In the genomic region with DNA sequence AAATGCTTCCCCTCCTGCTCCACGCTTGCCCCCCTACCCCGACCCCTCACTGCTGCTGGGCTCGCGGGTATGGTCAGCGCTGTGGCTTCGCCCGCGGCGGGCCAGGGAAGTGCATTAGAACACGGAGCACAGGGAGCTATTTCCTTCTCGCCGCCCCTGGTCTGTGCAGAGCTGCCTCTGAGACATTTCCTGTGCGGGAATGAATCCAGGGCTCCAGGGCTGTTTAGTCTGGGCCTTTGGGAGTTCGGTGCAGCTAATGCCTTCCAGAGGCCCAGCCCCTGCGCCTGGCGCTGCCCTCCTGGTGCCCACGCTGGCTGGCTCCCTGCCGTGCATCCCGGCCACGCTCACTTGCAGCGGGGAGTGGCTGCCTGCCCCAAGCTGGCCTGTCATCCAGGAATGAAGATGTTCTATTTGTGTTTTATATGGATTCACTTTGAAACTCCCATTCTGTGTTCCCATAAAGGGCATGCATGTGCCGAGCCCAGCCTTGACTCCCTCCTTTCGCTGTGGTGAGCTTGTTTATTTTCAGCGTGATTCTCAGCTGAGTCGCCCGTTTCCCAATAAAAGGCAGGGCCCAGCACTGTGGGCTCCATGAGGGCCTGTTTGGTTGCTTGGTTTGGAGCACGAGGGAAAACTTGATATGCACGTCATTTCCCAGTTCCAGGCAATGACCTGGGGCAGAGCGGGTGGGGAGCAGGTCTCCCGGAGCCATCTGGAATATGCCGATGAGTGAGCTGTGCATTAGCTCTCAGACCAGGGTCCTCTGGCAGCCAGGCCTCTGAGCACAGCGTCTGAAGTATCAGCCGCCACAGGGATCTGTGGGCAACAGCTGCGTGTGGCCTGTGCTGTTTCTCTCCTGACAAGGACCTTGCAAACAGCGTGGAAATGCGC, we compare ENCODE assay signal across 9 cellular contexts. TPM values are rescaled to one million over a fixed set of nuclear protein-coding genes. Genes with fewer than 3 reads are reported as not detected.
DNase-seq lines count a peak whose midpoint lies in the region; ATAC-seq and TF ChIP-seq lines count a peak whose summit lies in the region.
"Had no signal": no experiment of that assay in that cellular context is flagged by ENCODE, and none has a peak within 500 bp of the region (broad histone marks: within the 10 kb centered on the region; RNA-seq: fewer than 3 reads in every experiment).

No MANE protein-coding gene starts in this region.

- TF ChIP-seq EP300 in esophagus muscularis mucosa (IDR thresholded peaks at IDR 0.05) = peak; percentile 55

- CTCF ChIA-PET in RWPE1 (lab: Yijun Ruan, JAX) = interaction anchor here (0.6 kb wide), 1 partner anchor 344 kb away, joined by 3 read pairs; no protein-coding TSS in a partner anchor

- peak; percentile 84 for DNase-seq in AG08396 (ENCODE audit: low spot score)
- peak; percentile 30 for DNase-seq in RWPE1 (ENCODE audit: low spot score)
- no peak for DNase-seq in esophagus muscularis mucosa (ENCODE audit: extremely low spot score)
- peak; percentile 81 for DNase-seq in myocyte (ENCODE audit: low read depth)
- DNase-seq in activated T-cell treated with anti-CD3 and anti-CD28 coated beads, Interleukin-2, amount 50 U/mL, for 24 hours = no peak
- DNase-seq in natural killer cell = no peak
- DNase-seq in SJCRH30 = no peak
- no peak for DNase-seq in middle frontal gyrus (ENCODE audit: extremely low spot score, low spot score)
- DNase-seq: activated CD4-positive, alpha-beta T cell treated with anti-CD3 and anti-CD28 coated beads, Interleukin-2, amount 10 ng/mL, durations not matched to agents 7 days and 5 days had no signal

- H3K27me3 Mint-ChIP-seq in activated T-cell treated with anti-CD3 and anti-CD28 coated beads, Interleukin-2, amount 50 U/mL, for 24 hours = no peaks in the 10 kb centered on the region
- H3K27me3 Mint-ChIP-seq in natural killer cell (ENCODE audit: low read depth in 2 of 2) = peaks cover 3 to 19% of the 10 kb centered on the region in 2 donors

- POLR2A ChIA-PET in RWPE1 (lab: Yijun Ruan, JAX; ENCODE audit: low non-redundant PET) = no interaction called here

- peaks cover 3% of the 10 kb centered on the region for H3K9me3 Mint-ChIP-seq in activated T-cell treated with anti-CD3 and anti-CD28 coated beads, Interleukin-2, amount 50 U/mL, for 24 hours
- no peaks in the 10 kb centered on the region for H3K9me3 Mint-ChIP-seq in natural killer cell
- H3K9me3 Mint-ChIP-seq: activated CD4-positive, alpha-beta T cell treated with anti-CD3 and anti-CD28 coated beads, Interleukin-2, amount 10 ng/mL, durations not matched to agents 7 days and 5 days had no signal

- H3K4me3 Mint-ChIP-seq in activated T-cell treated with anti-CD3 and anti-CD28 coated beads, Interleukin-2, amount 50 U/mL, for 24 hours = no peak overlapping the region
- H3K4me3 Mint-ChIP-seq in natural killer cell = no peak overlapping the region
- H3K4me3 Mint-ChIP-seq: activated CD4-positive, alpha-beta T cell treated with anti-CD3 and anti-CD28 coated beads, Interleukin-2, amount 10 ng/mL, durations not matched to agents 7 days and 5 days had no signal

- TF ChIP-seq POLR2A in esophagus muscularis mucosa (IDR thresholded peaks at IDR 0.05; ENCODE audit: low read depth) = peak; percentile 14

- TF ChIP-seq CTCF in RWPE1 (conservative IDR thresholded peaks at IDR 0.05; ENCODE audit: low read depth) (0 out of 2 replicates have a peak, but pooled peaks have one; percentile 20), esophagus muscularis mucosa (IDR thresholded peaks at IDR 0.05) (peak in 1 of 3 experiments; percentile 66), natural killer cell (IDR thresholded peaks at IDR 0.05) (no peak)

- no peaks in the 10 kb centered on the region for H3K9me3 ChIP-seq in esophagus muscularis mucosa
- no peaks in the 10 kb centered on the region for H3K9me3 ChIP-seq in SJCRH30 (replicated peaks)

- H3K36me3 Mint-ChIP-seq in activated T-cell treated with anti-CD3 and anti-CD28 coated beads, Interleukin-2, amount 50 U/mL, for 24 hours (ENCODE audit: low read depth) = no peaks in the 10 kb centered on the region
- H3K36me3 Mint-ChIP-seq in natural killer cell = peaks cover 10% of the 10 kb centered on the region

- peak overlapping the region; percentile 95 for H3K27ac ChIP-seq in RWPE1
- H3K27ac ChIP-seq in esophagus muscularis mucosa (replicated peaks in 1 of 4) = peak overlapping the region; percentile 76 to 87 (median 82)
- H3K27ac ChIP-seq in SJCRH30 = no peak overlapping the region

- intact Hi-C loops in esophagus muscularis mucosa (cut with DNase I) (no loop called here), natural killer cell (cut with micrococcal nuclease) (no loop called here)

- peaks cover 27% of the 10 kb centered on the region for H3K4me1 Mint-ChIP-seq in activated T-cell treated with anti-CD3 and anti-CD28 coated beads, Interleukin-2, amount 50 U/mL, for 24 hours (ENCODE audit: low read depth)
- H3K4me1 Mint-ChIP-seq in natural killer cell = peaks cover 7 to 13% of the 10 kb centered on the region in 2 donors

- ATAC-seq in natural killer cell = no peak

- H3K4me1 ChIP-seq in esophagus muscularis mucosa (peaks cover 41 to 49% (median 47%) of the 10 kb centered on the region in 4 donors), SJCRH30 (no peaks in the 10 kb centered on the region)

- H3K36me3 ChIP-seq in esophagus muscularis mucosa = no peaks in the 10 kb centered on the region
- H3K36me3 ChIP-seq in SJCRH30 = no peaks in the 10 kb centered on the region

- no peaks in the 10 kb centered on the region for H3K27me3 ChIP-seq in esophagus muscularis mucosa
- H3K27me3 ChIP-seq in SJCRH30 = no peaks in the 10 kb centered on the region

- 41% methylated on average over 23 of the region's 36 CpGs for WGBS in esophagus muscularis mucosa

- peak overlapping the region; percentile 19 to 41 (median 28) for H3K4me3 ChIP-seq in esophagus muscularis mucosa
- no peak overlapping the region for H3K4me3 ChIP-seq in SJCRH30

- H3K27ac Mint-ChIP-seq in activated T-cell treated with anti-CD3 and anti-CD28 coated beads, Interleukin-2, amount 50 U/mL, for 24 hours = no peak overlapping the region
- no peak overlapping the region for H3K27ac Mint-ChIP-seq in natural killer cell
- H3K27ac Mint-ChIP-seq: activated CD4-positive, alpha-beta T cell treated with anti-CD3 and anti-CD28 coated beads, Interleukin-2, amount 10 ng/mL, durations not matched to agents 7 days and 5 days had no signal

RNA-seq across cellular contexts. Expression of gene SH3RF3, which starts 42.7 kb away (rescaled TPM):
- total RNA-seq in esophagus muscularis mucosa (10 to 100 TPM in 2 of 4 donors, 1 to 10 TPM in 2; 6.3 to 17.5 (median 11.3) TPM), myocyte (5.1 and 5.3 TPM in 2 replicates), natural killer cell (under 1 TPM; 0.23 to 0.61 (median 0.34) TPM)
- polyA plus RNA-seq in myocyte (2012) = 15.1 TPM
- 0.28 and 0.30 TPM in 2 replicates for total RNA-seq in SJCRH30 (2014; rRNA removed; shearing (Covaris generic))

Comparison
In these comparisons a context has a peak if more than half of its experiments do, and no peak if none do; other contexts are left out.
1. DNase-seq: peak in AG08396 (single experiment), RWPE1 (single experiment) and myocyte (single experiment); none in esophagus muscularis mucosa (single experiment), activated T-cell treated with anti-CD3 and anti-CD28 coated beads, Interleukin-2, amount 50 U/mL, for 24 hours (single experiment), natural killer cell (single experiment), SJCRH30 (0 of 2) and middle frontal gyrus (single experiment).